3 cellular contexts compared by ENCODE assay signal in genomic region chr16:76598498-76598897, GRCh38.
"Had no signal": no experiment of that assay in that cellular context is flagged by ENCODE, and none has a peak within 500 bp of the region (broad histone marks: within the 10 kb centered on the region; RNA-seq: fewer than 3 reads in every experiment).

No MANE protein-coding gene starts in this region.

- DNase-seq: GDM1, GF-D8 had no signal

- H3K4me3 ChIP-seq: GM12878 had no signal
